ENCODE assay signal across 1 cellular context in genomic region chr11:35584321-35584720, GRCh38.
TF ChIP-seq lines count a peak whose summit lies in the region.

No MANE protein-coding gene starts in this region.

TF ChIP-seq in IMR-90, 13 proteins besides CTCF, POLR2A, EP300 and RAD21:
- TF ChIP-seq CEBPB (IDR thresholded peaks at IDR 0.05; ENCODE audit: low read depth, low read length) (no peak), RFX5 (IDR thresholded peaks at IDR 0.05; ENCODE audit: low read depth, low read length) (no peak), CHD1 (IDR thresholded peaks at IDR 0.05; ENCODE audit: low read depth, low read length) (no peak), SMC3 (IDR thresholded peaks at IDR 0.05; ENCODE audit: low read depth, low read length) (no peak), MAFK (IDR thresholded peaks at IDR 0.05; ENCODE audit: low read depth, low read length) (no peak), ELK1 (IDR thresholded peaks at IDR 0.05; ENCODE audit: borderline replicate concordance, low read depth, low read length) (no peak), FOS (IDR thresholded peaks at IDR 0.05; ENCODE audit: low read depth, low read length) (peak; percentile 82), BHLHE40 (IDR thresholded peaks at IDR 0.05; ENCODE audit: low read depth, low read length) (peak; percentile 40; the same call in 1 of the 2 replicates), USF2 (IDR thresholded peaks at IDR 0.05; ENCODE audit: low read depth, low read length) (no peak), MXI1 (IDR thresholded peaks at IDR 0.05; ENCODE audit: borderline replicate concordance, low read depth, low read length) (no peak), MAZ (IDR thresholded peaks at IDR 0.05; ENCODE audit: borderline replicate concordance, low read depth, low read length) (no peak), RCOR1 (IDR thresholded peaks at IDR 0.05; ENCODE audit: insufficient replicate concordance, low read length) (peak; percentile 60), NFE2L2 (IDR thresholded peaks at IDR 0.05; ENCODE audit: low read depth, low read length) (no peak)
